ENCODE assay signal across 19 cellular contexts in genomic region chr2:134944975-134945374, GRCh38. TPM values are rescaled to one million over a fixed set of nuclear protein-coding genes. Genes with fewer than 3 reads are reported as not detected.
DNase-seq lines count a peak whose midpoint lies in the region; ATAC-seq and TF ChIP-seq lines count a peak whose summit lies in the region.
"Had no signal": no experiment of that assay in that cellular context is flagged by ENCODE, and none has a peak within 500 bp of the region (broad histone marks: within the 10 kb centered on the region; RNA-seq: fewer than 3 reads in every experiment).

No MANE protein-coding gene starts in this region.

- H4K20me1 ChIP-seq in GM23338 (replicated peaks; ENCODE audit: insufficient read depth), result no peaks in the 10 kb centered on the region; the same call in none of the 2 replicates

- H3K4me1 Mint-ChIP-seq in activated naive CD4-positive, alpha-beta T cell treated with anti-CD3 and anti-CD28 coated beads, Interleukin-2, amount 50 U/mL, for 24 hours, result peaks cover 42% of the 10 kb centered on the region
- H3K4me1 Mint-ChIP-seq in GM23338, result peaks cover 16% of the 10 kb centered on the region; the same call in 2 of the 3 replicates
- H3K4me1 Mint-ChIP-seq in activated T-helper 1 cell treated with anti-CD3 and anti-CD28 coated beads, Interleukin-12 subunit alpha, Interleukin-12 subunit beta, Interleukin-2, Interleukin-4 antibody, amounts not matched to agents 30 ng/mL and 10 ng/mL and 1 ng/mL, durations not matched to agents 14 hours and 24 hours and 36 hours (ENCODE audit: low read depth), result peaks cover 31% of the 10 kb centered on the region
- H3K4me1 Mint-ChIP-seq in naive B cell, result peaks cover 24 to 37% (median 28%) of the 10 kb centered on the region in 3 donors

- H2AFZ ChIP-seq in GM23338, result no peak overlapping the region

- intact Hi-C loops in activated T-helper 1 cell treated with anti-CD3 and anti-CD28 coated beads, Interleukin-12 subunit alpha, Interleukin-12 subunit beta, Interleukin-2, Interleukin-4 antibody, amounts not matched to agents 30 ng/mL and 10 ng/mL and 1 ng/mL, durations not matched to agents 14 hours and 24 hours and 36 hours (cut with micrococcal nuclease), result no loop called here
- intact Hi-C loops in psoas muscle (cut with DNase I), result no loop called here

- peaks cover 44% of the 10 kb centered on the region for H3K79me2 ChIP-seq in GM23338 (replicated peaks; ENCODE audit: insufficient read depth)

- H3K27me3 ChIP-seq in GM23338 (ENCODE audit: insufficient read depth) (no peaks in the 10 kb centered on the region), psoas muscle (ENCODE audit: insufficient read depth in 3 of 3, low read length in 2 of 3) (no peaks in the 10 kb centered on the region)

- no peaks in the 10 kb centered on the region for H3K4me1 ChIP-seq in GM23338 (ENCODE audit: insufficient read depth)
- H3K4me1 ChIP-seq in psoas muscle, result no peaks in the 10 kb centered on the region

- ATAC-seq in GM23338 (peak; percentile 66), naive B cell (ENCODE audit: low read depth in 2 of 2) (no peak), psoas muscle (no peak)
- ATAC-seq: PC-3 had no signal

- H3K27ac Mint-ChIP-seq in activated naive CD4-positive, alpha-beta T cell treated with anti-CD3 and anti-CD28 coated beads, Interleukin-2, amount 50 U/mL, for 24 hours, result peak overlapping the region; percentile 84
- H3K27ac Mint-ChIP-seq in GM23338, result 0 out of 2 replicates have a peak overlapping the region, but pooled peaks have one; percentile 0
- H3K27ac Mint-ChIP-seq in activated T-helper 1 cell treated with anti-CD3 and anti-CD28 coated beads, Interleukin-12 subunit alpha, Interleukin-12 subunit beta, Interleukin-2, Interleukin-4 antibody, amounts not matched to agents 30 ng/mL and 10 ng/mL and 1 ng/mL, durations not matched to agents 14 hours and 24 hours and 36 hours, result peak overlapping the region; percentile 4
- peak overlapping the region in 4 of 6 donors; percentile 13 to 88 (median 48) for H3K27ac Mint-ChIP-seq in naive B cell

- no peaks in the 10 kb centered on the region for H3K9me3 Mint-ChIP-seq in activated naive CD4-positive, alpha-beta T cell treated with anti-CD3 and anti-CD28 coated beads, Interleukin-2, amount 50 U/mL, for 24 hours
- H3K9me3 Mint-ChIP-seq in GM23338, result no peaks in the 10 kb centered on the region
- no peaks in the 10 kb centered on the region for H3K9me3 Mint-ChIP-seq in activated T-helper 1 cell treated with anti-CD3 and anti-CD28 coated beads, Interleukin-12 subunit alpha, Interleukin-12 subunit beta, Interleukin-2, Interleukin-4 antibody, amounts not matched to agents 30 ng/mL and 10 ng/mL and 1 ng/mL, durations not matched to agents 14 hours and 24 hours and 36 hours
- H3K9me3 Mint-ChIP-seq in naive B cell, result no peaks in the 10 kb centered on the region
- H3K9me3 Mint-ChIP-seq: CD8-positive, alpha-beta memory T cell had no signal

- peaks cover 19% of the 10 kb centered on the region for H3K36me3 Mint-ChIP-seq in activated naive CD4-positive, alpha-beta T cell treated with anti-CD3 and anti-CD28 coated beads, Interleukin-2, amount 50 U/mL, for 24 hours
- H3K36me3 Mint-ChIP-seq in GM23338 (ENCODE audit: low read depth) (peaks cover 58% of the 10 kb centered on the region), naive B cell (no peaks in the 10 kb centered on the region)
- peaks cover 51% of the 10 kb centered on the region for H3K36me3 Mint-ChIP-seq in activated T-helper 1 cell treated with anti-CD3 and anti-CD28 coated beads, Interleukin-12 subunit alpha, Interleukin-12 subunit beta, Interleukin-2, Interleukin-4 antibody, amounts not matched to agents 30 ng/mL and 10 ng/mL and 1 ng/mL, durations not matched to agents 14 hours and 24 hours and 36 hours (ENCODE audit: low read depth)

- no peak for DNase-seq in activated naive CD4-positive, alpha-beta T cell (lab: John Stamatoyannopoulos, UW)
- peak; percentile 24 for DNase-seq in GM23338 (ENCODE audit: low spot score)
- DNase-seq in activated T-helper 1 cell treated with anti-CD3 and anti-CD28 coated beads, Interleukin-12 subunit alpha, Interleukin-12 subunit beta, Interleukin-2, Interleukin-4 antibody, amounts not matched to agents 30 ng/mL and 10 ng/mL and 1 ng/mL, durations not matched to agents 14 hours and 24 hours and 36 hours (ENCODE audit: low spot score), result no peak
- no peak for DNase-seq in naive B cell
- no peak for DNase-seq in MV-4-11 (lab: John Stamatoyannopoulos, UW)
- DNase-seq in RPMI8226, result no peak
- no peak for DNase-seq in psoas muscle
- DNase-seq: AML-193; CD8-positive, alpha-beta memory T cell; EL; GOT3; KG1; NCI-H1092 treated with DMSO at 0.1 percent for 48 hours; NCI-H1694; NCI-H2107; NCI-H226; NCI-H526 treated with DMSO at 0.1 percent for 48 hours; PC-3 had no signal

- H3K27me3 Mint-ChIP-seq in activated naive CD4-positive, alpha-beta T cell treated with anti-CD3 and anti-CD28 coated beads, Interleukin-2, amount 50 U/mL, for 24 hours, result no peaks in the 10 kb centered on the region
- H3K27me3 Mint-ChIP-seq in GM23338 (ENCODE audit: insufficient read depth, low read depth, poor library complexity) (no peaks in the 10 kb centered on the region), naive B cell (no peaks in the 10 kb centered on the region)
- H3K27me3 Mint-ChIP-seq in activated T-helper 1 cell treated with anti-CD3 and anti-CD28 coated beads, Interleukin-12 subunit alpha, Interleukin-12 subunit beta, Interleukin-2, Interleukin-4 antibody, amounts not matched to agents 30 ng/mL and 10 ng/mL and 1 ng/mL, durations not matched to agents 14 hours and 24 hours and 36 hours (ENCODE audit: insufficient read depth), result no peaks in the 10 kb centered on the region
- H3K27me3 Mint-ChIP-seq: CD8-positive, alpha-beta memory T cell had no signal

- H3K4me3 Mint-ChIP-seq in activated naive CD4-positive, alpha-beta T cell treated with anti-CD3 and anti-CD28 coated beads, Interleukin-2, amount 50 U/mL, for 24 hours, result no peak overlapping the region
- H3K4me3 Mint-ChIP-seq in GM23338, result no peak overlapping the region
- no peak overlapping the region for H3K4me3 Mint-ChIP-seq in activated T-helper 1 cell treated with anti-CD3 and anti-CD28 coated beads, Interleukin-12 subunit alpha, Interleukin-12 subunit beta, Interleukin-2, Interleukin-4 antibody, amounts not matched to agents 30 ng/mL and 10 ng/mL and 1 ng/mL, durations not matched to agents 14 hours and 24 hours and 36 hours
- peak overlapping the region in 1 of 8 donors; percentile 24 for H3K4me3 Mint-ChIP-seq in naive B cell
- H3K4me3 Mint-ChIP-seq: CD8-positive, alpha-beta memory T cell had no signal

- WGBS in psoas muscle, 3 donors, result 90 to 93% (median 91%) methylated on average over 1 of the region's 1 CpG

- H3K9me2 ChIP-seq in GM23338 (ENCODE audit: insufficient read depth), result no peaks in the 10 kb centered on the region

- no peaks in the 10 kb centered on the region for H3F3A ChIP-seq in GM23338 (replicated peaks; ENCODE audit: low read depth)

- peaks cover 28% of the 10 kb centered on the region; the same call in 1 of the 2 replicates for H3K36me3 ChIP-seq in GM23338 (ENCODE audit: insufficient read depth)
- H3K36me3 ChIP-seq in psoas muscle (ENCODE audit: insufficient read depth in 1 of 2, low read depth in 1 of 2), result peaks cover 6 to 83% of the 10 kb centered on the region in 2 donors

- H3K9me3 ChIP-seq in psoas muscle, result no peaks in the 10 kb centered on the region

- H3K4me2 ChIP-seq in GM23338, result no peak overlapping the region

- TF ChIP-seq CTCF in GM23338 (conservative IDR thresholded peaks at IDR 0.05; ENCODE audit: low read depth in 2 of 2), result no peak
- TF ChIP-seq CTCF in psoas muscle (IDR thresholded peaks at IDR 0.05), result no peak

- H3K4me3 ChIP-seq in GM23338 (no peak overlapping the region), psoas muscle (no peak overlapping the region)

- H3K27ac ChIP-seq in GM23338 (ENCODE audit: low read depth) (no peak overlapping the region), psoas muscle (no peak overlapping the region)

RNA-seq across cellular contexts. Expression of gene CCNT2, which starts 26.4 kb away (rescaled TPM):
- 46.5 and 48.1 TPM in 2 replicates for total RNA-seq in GM23338 (2014; rRNA removed; shearing (Covaris generic))
- 16.2 and 22.5 TPM in 2 replicates for polyA plus RNA-seq in GM23338 (2016; fragmentation: Nextera tagmentation; extraction: Ambion mirVana)
- total RNA-seq in activated T-helper 1 cell treated with anti-CD3 and anti-CD28 coated beads, Interleukin-12 subunit alpha, Interleukin-12 subunit beta, Interleukin-2, Interleukin-4 antibody, amounts not matched to agents 30 ng/mL and 10 ng/mL and 1 ng/mL, durations not matched to agents 14 hours and 24 hours and 36 hours, result 41.4 and 43.7 TPM in 2 replicates
- 10 to 100 TPM; 28.9 to 37.3 (median 33.3) TPM for polyA plus RNA-seq in naive B cell (ENCODE audit: low read depth in 6 of 6)
- total RNA-seq in psoas muscle, result 10 to 100 TPM; 12.7 to 19.2 (median 15.2) TPM
- 10 to 100 TPM in 1 of 3 donors, 1 to 10 TPM in 2; 6.6 to 17.0 (median 8.6) TPM for polyA plus RNA-seq in psoas muscle

Comparison
In these comparisons a context has a peak if more than half of its experiments do, and no peak if none do; other contexts are left out.
1. H3K27ac Mint-ChIP-seq: peak in every context shown above with its lines; median percentile 84 in activated naive CD4-positive, alpha-beta T cell treated with anti-CD3 and anti-CD28 coated beads, Interleukin-2, amount 50 U/mL, for 24 hours; 48 in naive B cell; 4 in activated T-helper 1 cell treated with anti-CD3 and anti-CD28 coated beads, Interleukin-12 subunit alpha, Interleukin-12 subunit beta, Interleukin-2, Interleukin-4 antibody, amounts not matched to agents 30 ng/mL and 10 ng/mL and 1 ng/mL, durations not matched to agents 14 hours and 24 hours and 36 hours; 0 in GM23338.